ENCODE assay signal across 9 cellular contexts in genomic region chr12:104570174-104570907, GRCh38.
A peak's percentile ranks its signal among the peaks of the same experiment; 100 is the strongest.
DNase-seq lines count a peak whose midpoint lies in the region; ATAC-seq and TF ChIP-seq lines count a peak whose summit lies in the region.
"Had no signal": no experiment of that assay in that cellular context is flagged by ENCODE, and none has a peak within 500 bp of the region (broad histone marks: within the 10 kb centered on the region; RNA-seq: fewer than 3 reads in every experiment).

No MANE protein-coding gene starts in this region.

- CTCF ChIA-PET in GM10248 (lab: Yijun Ruan, JAX), result interaction anchor here (2.5 to 6.4 kb wide), 2 partner anchors 11 to 188 kb away, joined by 12 to 35 read pairs; no protein-coding TSS in a partner anchor

- TF ChIP-seq POLR2A in erythroblast (IDR thresholded peaks at IDR 0.05; ENCODE audit: low read length), result no peak

- H3K4me3 Mint-ChIP-seq in dendritic cell treated with granulocyte-macrophage colony-stimulating factor and Interleukin-4, amounts not matched to agents 40 ng/mL and 50 ng/mL, for 4 days, result no peak overlapping the region

- ATAC-seq in GM19438 (IDR thresholded peaks at IDR 0.05; ENCODE audit: low read depth, unreplicated experiment) (peak; percentile 2), HG03280 (IDR thresholded peaks at IDR 0.05; ENCODE audit: unreplicated experiment) (peak; percentile 24)

- H3K9me3 Mint-ChIP-seq in dendritic cell treated with granulocyte-macrophage colony-stimulating factor and Interleukin-4, amounts not matched to agents 40 ng/mL and 50 ng/mL, for 4 days, result no peaks in the 10 kb centered on the region

- H3K27ac ChIP-seq in dorsolateral prefrontal cortex, result peak overlapping the region in 3 of 59 donors; percentile 17 to 53 (median 26)

- H3K27ac Mint-ChIP-seq in dendritic cell treated with granulocyte-macrophage colony-stimulating factor and Interleukin-4, amounts not matched to agents 40 ng/mL and 50 ng/mL, for 4 days, result peak overlapping the region; percentile 4

- no peaks in the 10 kb centered on the region for H3K27me3 Mint-ChIP-seq in dendritic cell treated with granulocyte-macrophage colony-stimulating factor and Interleukin-4, amounts not matched to agents 40 ng/mL and 50 ng/mL, for 4 days

- H3K4me3 ChIP-seq in dorsolateral prefrontal cortex, result no peak overlapping the region

- H3K27me3 ChIP-seq in dorsolateral prefrontal cortex, result no peaks in the 10 kb centered on the region

- TF ChIP-seq CTCF in dorsolateral prefrontal cortex (IDR thresholded peaks at IDR 0.05 in 54 of 56, conservative IDR thresholded peaks at IDR 0.05 in 2 of 56; ENCODE audit: low read depth in 1 of 56, partially characterized antibody in 56 of 56), result no peak
- TF ChIP-seq CTCF in GM10248 (IDR thresholded peaks at IDR 0.05; ENCODE audit: control extremely low read depth, extremely low read depth, low read depth, missing control alignments), result no peak

- POLR2A ChIA-PET in GM10248 (lab: Yijun Ruan, JAX), result interaction anchor here (0.6 kb wide), 1 partner anchor 446 kb away, joined by 5 read pairs; no protein-coding TSS in a partner anchor

- peaks cover 39% of the 10 kb centered on the region for H3K36me3 Mint-ChIP-seq in dendritic cell treated with granulocyte-macrophage colony-stimulating factor and Interleukin-4, amounts not matched to agents 40 ng/mL and 50 ng/mL, for 4 days (ENCODE audit: low read depth)

- H3K4me1 Mint-ChIP-seq in dendritic cell treated with granulocyte-macrophage colony-stimulating factor and Interleukin-4, amounts not matched to agents 40 ng/mL and 50 ng/mL, for 4 days (ENCODE audit: low read depth), result peaks cover 72% of the 10 kb centered on the region

- DNase-seq in GDM1 (lab: John Stamatoyannopoulos, UW) (peak; percentile 38), dorsolateral prefrontal cortex (no peak), GM19240 (ENCODE audit: insufficient read length, low spot score) (no peak), erythroblast (lab: John Stamatoyannopoulos, UW) (no peak), GM10248 (ENCODE audit: extremely low spot score) (no peak)
- DNase-seq: left ventricle myocardium superior had no signal

- intact Hi-C loops in dendritic cell treated with granulocyte-macrophage colony-stimulating factor and Interleukin-4, amounts not matched to agents 40 ng/mL and 50 ng/mL, for 4 days (cut with micrococcal nuclease), result no loop called here
- intact Hi-C loops in dorsolateral prefrontal cortex (cut with DNase I), result no loop called here
